In genomic region chr15:83362706-83363105, GRCh38 we compare ENCODE assay signal across 5 cellular contexts.
"Had no signal": no experiment of that assay in that cellular context is flagged by ENCODE, and none has a peak within 500 bp of the region (broad histone marks: within the 10 kb centered on the region; RNA-seq: fewer than 3 reads in every experiment).

No MANE protein-coding gene starts in this region.

- DNase-seq: H9, HCEC 1CT had no signal

- ATAC-seq: GM23338, HepG2 had no signal

- H3K27ac Mint-ChIP-seq: GM23338, H9, IgD-negative memory B cell had no signal

- H3K9me3 Mint-ChIP-seq: GM23338, H9, IgD-negative memory B cell had no signal

- H3K4me3 Mint-ChIP-seq: GM23338, H9 had no signal
